In genomic region chr11:67484847-67485311, GRCh38 we compare ENCODE assay signal across 9 cellular contexts. TPM values are rescaled to one million over a fixed set of nuclear protein-coding genes. Genes with fewer than 3 reads are reported as not detected.
DNase-seq lines count a peak whose midpoint lies in the region; ATAC-seq, FAIRE-seq and TF ChIP-seq lines count a peak whose summit lies in the region.
"Had no signal": no experiment of that assay in that cellular context is flagged by ENCODE, and none has a peak within 500 bp of the region (broad histone marks: within the 10 kb centered on the region; RNA-seq: fewer than 3 reads in every experiment).

No MANE protein-coding gene starts in this region.

- POLR2A ChIA-PET in K562 (lab: Yijun Ruan, JAX), result no interaction called here

- peak overlapping the region in 1 of 2 experiments; percentile 81; a peak in 2 of 4 replicates for H3K9ac ChIP-seq in K562 (ENCODE audit: insufficient read depth in 1 of 2, low read depth in 2 of 2, low read length in 2 of 2)

- H3K4me3 ChIP-seq in K562, result no peak overlapping the region
- no peak overlapping the region for H3K4me3 ChIP-seq in foreskin fibroblast (ENCODE audit: low read depth in 1 of 2, low read length in 2 of 2)
- H3K4me3 ChIP-seq in hepatocyte, result no peak overlapping the region

- H3K79me2 ChIP-seq in K562 (ENCODE audit: control insufficient read depth, insufficient read depth, low read length), result peaks cover 34% of the 10 kb centered on the region
- peaks cover 26% of the 10 kb centered on the region for H3K79me2 ChIP-seq in hepatocyte

- no peak for FAIRE-seq in GM12892 (lab: Jason Lieb, UNC)
- no peak for FAIRE-seq in K562 (lab: Jason Lieb, UNC)

- intact Hi-C loops in K562 (cut with micrococcal nuclease), result loop anchor here (5.0 kb wide), 1 partner anchor 83 kb away; the partner anchor contains the start of genes PPP1CA and TBC1D10C

- H3K36me3 ChIP-seq in K562 (ENCODE audit: control insufficient read depth, insufficient read depth, low read length), result peaks cover 25% of the 10 kb centered on the region; the same call in 1 of the 3 replicates
- no peaks in the 10 kb centered on the region for H3K36me3 ChIP-seq in hepatocyte (replicated peaks; ENCODE audit: insufficient read depth, low read depth)

- no peak overlapping the region for H2AFZ ChIP-seq in K562 (ENCODE audit: low read depth, low read length)
- no peak overlapping the region for H2AFZ ChIP-seq in hepatocyte

- TF ChIP-seq EP300 in K562 (IDR thresholded peaks at IDR 0.05; ENCODE audit: low read length), result no peak

- H3K9me3 ChIP-seq in K562 (replicated peaks; ENCODE audit: control insufficient read depth, insufficient read depth, low read depth, low read length) (no peaks in the 10 kb centered on the region), hepatocyte (ENCODE audit: low read depth) (no peaks in the 10 kb centered on the region)

- CTCF ChIA-PET in K562 (lab: Yijun Ruan, JAX; ENCODE audit: low intra/inter-chr PET ratio), result no interaction called here

- no peak for TF ChIP-seq RAD21 in K562 (CRISPR knock-in tag; conservative IDR thresholded peaks at IDR 0.05 in 1 of 2, IDR thresholded peaks at IDR 0.05 in 1 of 2)

- TF ChIP-seq CTCF in K562 (IDR thresholded peaks at IDR 0.05 in 2 of 3, conservative IDR thresholded peaks at IDR 0.05 in 1 of 3; ENCODE audit: insufficient read depth in 2 of 3, low read depth in 1 of 3, low read length in 3 of 3) (no peak), foreskin fibroblast (IDR thresholded peaks at IDR 0.05; ENCODE audit: low read depth, low read length) (no peak), hepatocyte (IDR thresholded peaks at IDR 0.05; ENCODE audit: poor library complexity) (no peak)

- H3K9me1 ChIP-seq in K562 (ENCODE audit: control insufficient read depth, insufficient read depth, low read length), result no peaks in the 10 kb centered on the region

- H4K20me1 ChIP-seq in K562 (replicated peaks; ENCODE audit: control insufficient read depth, insufficient read depth, low read length), result no peaks in the 10 kb centered on the region
- H4K20me1 ChIP-seq in hepatocyte (ENCODE audit: insufficient read depth, poor library complexity, severe bottlenecking), result no peaks in the 10 kb centered on the region

- H3K27me3 ChIP-seq in K562 (ENCODE audit: control insufficient read depth in 2 of 2, insufficient read depth in 2 of 2, low read length in 2 of 2) (no peaks in the 10 kb centered on the region), hepatocyte (no peaks in the 10 kb centered on the region)

- ATAC-seq in K562 (no peak), HG03460 (IDR thresholded peaks at IDR 0.05; ENCODE audit: unreplicated experiment) (no peak)

- H3K27ac ChIP-seq in K562 (ENCODE audit: extremely low read depth, low read depth, low read length) (no peak overlapping the region), hepatocyte (no peak overlapping the region)

- 49% methylated on average over 11 of the region's 11 CpGs for WGBS in K562 (ENCODE audit: insufficient coverage, low coverage, missing lambda C conversion rate)
- 96% methylated on average over 11 of the region's 11 CpGs for WGBS in hepatocyte (ENCODE audit: low lambda C conversion rate, missing lambda C conversion rate)

- TF ChIP-seq POLR2A in GM12892 (IDR thresholded peaks at IDR 0.05; ENCODE audit: low read depth, low read length) (peak; percentile 72), K562 (conservative IDR thresholded peaks at IDR 0.05) (no peak)

- in situ Hi-C loops in K562 (cut with MboI), result no loop called here

- no peak for DNase-seq in GM12892 (ENCODE audit: insufficient read length)
- DNase-seq in T-helper 2 cell, result peak in 3 of 5 experiments; percentile 46 to 82 (median 47)
- no peak for DNase-seq in K562 (ENCODE audit: extremely low read depth in 1 of 4, low spot score in 3 of 4)
- DNase-seq in stimulated activated CD4-positive, alpha-beta T cell treated with anti-CD3 and anti-CD28 coated beads, Interleukin-15, amount 100 ng/mL, for 24 hours, result peak; percentile 85
- no peak for DNase-seq in foreskin fibroblast
- no peak for DNase-seq in hepatocyte (ENCODE audit: low spot score)
- no peak for DNase-seq in 8988T

- H3K4me1 ChIP-seq in K562 (replicated peaks in 1 of 2; ENCODE audit: control insufficient read depth in 2 of 2, insufficient read depth in 2 of 2, low read length in 2 of 2), result peaks cover 28 to 64% of the 10 kb centered on the region in 2 experiments
- H3K4me1 ChIP-seq in hepatocyte (ENCODE audit: insufficient read depth), result peaks cover 10% of the 10 kb centered on the region

- no peaks in the 10 kb centered on the region for H3K9me2 ChIP-seq in hepatocyte (replicated peaks; ENCODE audit: insufficient read depth)

- BruUV-seq in K562 (replicated peaks; lab: Mats Ljungman, UMichigan), result no TSS peak

- H3K4me2 ChIP-seq in K562 (ENCODE audit: insufficient read depth, low read length), result peak overlapping the region; percentile 78
- H3K4me2 ChIP-seq in hepatocyte, result no peak overlapping the region

RNA-seq across cellular contexts. Expression of gene AIP, which starts 2.1 kb away (rescaled TPM):
- polyA plus RNA-seq in GM12892 (2012; ENCODE audit: missing spikeins), result 96.4 TPM
- total RNA-seq in K562 (2011; cell fraction: chromatin; rRNA removed; ENCODE audit: low replicate concordance), result 16.7 and 49.3 TPM in 2 replicates
- 51.0 and 54.0 TPM in 2 replicates for total RNA-seq in K562 (2011; cell fraction: nucleolus; rRNA removed)
- total RNA-seq in K562 (2011; cell fraction: nucleoplasm; rRNA removed), result 29.5 and 34.8 TPM in 2 replicates
- total RNA-seq in K562 (2014; rRNA removed) (92.5 and 101 TPM in 2 replicates), K562 (2014; rRNA removed; fragmentation: Illumina TruSeq; extraction: Trizol) (16.6 and 37.0 TPM in 2 replicates), K562 (2015; rRNA removed; fragmentation: Illumina TruSeq; extraction: Trizol) (50.3 and 52.7 TPM in 2 replicates), K562 (2021) (71.2 and 78.3 TPM in 2 replicates), hepatocyte (35.3 and 50.7 TPM in 2 replicates)
- polyA plus RNA-seq in K562 (2011; rRNA removed) (66.6 and 98.4 TPM in 2 replicates), K562 (2014; fragmentation: Illumina TruSeq; extraction: Trizol) (40.2 and 66.9 TPM in 2 replicates), K562 (2014; fragmentation: Nextera tagmentation; extraction: Ambion mirVana) (10 to 100 TPM in 1 of 2 experiments, 1 to 10 TPM in 1; 5.2 to 16.2 TPM), K562 (2014; rRNA removed) (85.1 and 92.7 TPM in 2 replicates), hepatocyte (44.0 and 45.2 TPM in 2 replicates)
- 124 and 170 TPM in 2 replicates for polyA plus RNA-seq in K562 (2011; cell fraction: cytosol; rRNA removed)
- polyA plus RNA-seq in K562 (2011; cell fraction: nucleus; rRNA removed), result 61.0 and 75.7 TPM in 2 replicates
- polyA plus RNA-seq in K562 (2012), result 81.9 and 121 TPM in 2 replicates
- polyA minus RNA-seq in K562 (2011; rRNA and poly(A)+ RNA removed), result 43.3 and 59.8 TPM in 2 replicates
- polyA minus RNA-seq in K562 (2011; cell fraction: cytosol; rRNA and poly(A)+ RNA removed), result 48.4 and 57.2 TPM in 2 replicates
- polyA minus RNA-seq in K562 (2011; cell fraction: nucleus; rRNA and poly(A)+ RNA removed), result 22.1 and 26.9 TPM in 2 replicates

RNA-seq across cellular contexts. Expression of gene TMEM134, which starts 15.8 kb away (rescaled TPM):
- 28.4 TPM for polyA plus RNA-seq in GM12892 (2012; ENCODE audit: missing spikeins)
- total RNA-seq in K562 (2011; cell fraction: chromatin; rRNA removed; ENCODE audit: low replicate concordance), result 5.8 and 18.7 TPM in 2 replicates
- 21.2 and 21.3 TPM in 2 replicates for total RNA-seq in K562 (2011; cell fraction: nucleolus; rRNA removed)
- 17.5 and 22.7 TPM in 2 replicates for total RNA-seq in K562 (2011; cell fraction: nucleoplasm; rRNA removed)
- total RNA-seq in K562 (2014; rRNA removed), result 10.7 and 23.4 TPM in 2 replicates
- total RNA-seq in K562 (2014; rRNA removed; fragmentation: Illumina TruSeq; extraction: Trizol), result 1.3 and 1.5 TPM in 2 replicates
- 10.3 and 10.7 TPM in 2 replicates for total RNA-seq in K562 (2015; rRNA removed; fragmentation: Illumina TruSeq; extraction: Trizol)
- 19.2 and 19.3 TPM in 2 replicates for total RNA-seq in K562 (2021)
- 17.5 and 26.2 TPM in 2 replicates for polyA plus RNA-seq in K562 (2011; rRNA removed)
- 79.1 and 131 TPM in 2 replicates for polyA plus RNA-seq in K562 (2011; cell fraction: cytosol; rRNA removed)
- 43.3 and 53.7 TPM in 2 replicates for polyA plus RNA-seq in K562 (2011; cell fraction: nucleus; rRNA removed)
- 20.0 and 28.2 TPM in 2 replicates for polyA plus RNA-seq in K562 (2012)
- polyA plus RNA-seq in K562 (2014; fragmentation: Illumina TruSeq; extraction: Trizol), result 6.3 and 11.1 TPM in 2 replicates
- polyA plus RNA-seq in K562 (2014; fragmentation: Nextera tagmentation; extraction: Ambion mirVana), result 1 to 10 TPM in 1 of 2 experiments, under 1 TPM in 1; 0.63 to 1.4 TPM
- 48.4 and 58.9 TPM in 2 replicates for polyA plus RNA-seq in K562 (2014; rRNA removed)
- polyA minus RNA-seq in K562 (2011; rRNA and poly(A)+ RNA removed), result 1.3 and 2.0 TPM in 2 replicates
- polyA minus RNA-seq in K562 (2011; cell fraction: cytosol; rRNA and poly(A)+ RNA removed), result 7.4 and 10.5 TPM in 2 replicates
- polyA minus RNA-seq in K562 (2011; cell fraction: nucleus; rRNA and poly(A)+ RNA removed), result 12.4 and 12.8 TPM in 2 replicates
- total RNA-seq in hepatocyte, result 40.9 and 43.2 TPM in 2 replicates
- 93.7 and 107 TPM in 2 replicates for polyA plus RNA-seq in hepatocyte

RNA-seq across cellular contexts. Expression of gene PITPNM1, which starts 20.3 kb away (rescaled TPM):
- polyA plus RNA-seq in GM12892 (2012; ENCODE audit: missing spikeins), result 12.0 TPM
- 48.7 and 132 TPM in 2 replicates for total RNA-seq in K562 (2011; cell fraction: chromatin; rRNA removed; ENCODE audit: low replicate concordance)
- total RNA-seq in K562 (2011; cell fraction: nucleolus; rRNA removed), result 82.2 and 92.7 TPM in 2 replicates
- 41.5 and 53.5 TPM in 2 replicates for total RNA-seq in K562 (2011; cell fraction: nucleoplasm; rRNA removed)
- total RNA-seq in K562 (2014; rRNA removed) (33.6 and 47.6 TPM in 2 replicates), K562 (2014; rRNA removed; fragmentation: Illumina TruSeq; extraction: Trizol) (9.3 and 11.2 TPM in 2 replicates), K562 (2015; rRNA removed; fragmentation: Illumina TruSeq; extraction: Trizol) (17.4 and 17.7 TPM in 2 replicates), K562 (2021) (50.2 and 53.7 TPM in 2 replicates), hepatocyte (26.3 and 28.1 TPM in 2 replicates)
- polyA plus RNA-seq in K562 (2011; rRNA removed) (14.7 and 18.8 TPM in 2 replicates), K562 (2014; fragmentation: Illumina TruSeq; extraction: Trizol) (16.0 and 24.4 TPM in 2 replicates), K562 (2014; fragmentation: Nextera tagmentation; extraction: Ambion mirVana) (under 1 TPM; 0.11 to 0.25 TPM), K562 (2014; rRNA removed) (35.0 and 42.3 TPM in 2 replicates), hepatocyte (32.4 and 39.8 TPM in 2 replicates)
- polyA plus RNA-seq in K562 (2011; cell fraction: cytosol; rRNA removed), result 15.2 and 52.3 TPM in 2 replicates
- 72.4 and 144 TPM in 2 replicates for polyA plus RNA-seq in K562 (2011; cell fraction: nucleus; rRNA removed)
- 24.1 and 32.9 TPM in 2 replicates for polyA plus RNA-seq in K562 (2012)
- polyA minus RNA-seq in K562 (2011; rRNA and poly(A)+ RNA removed), result 4.8 and 6.9 TPM in 2 replicates
- polyA minus RNA-seq in K562 (2011; cell fraction: cytosol; rRNA and poly(A)+ RNA removed), result 15.8 and 16.3 TPM in 2 replicates
- polyA minus RNA-seq in K562 (2011; cell fraction: nucleus; rRNA and poly(A)+ RNA removed), result 28.3 and 31.1 TPM in 2 replicates

RNA-seq across cellular contexts. Expression of gene CDK2AP2, which starts 23.1 kb away (rescaled TPM):
- 37.0 TPM for polyA plus RNA-seq in GM12892 (2012; ENCODE audit: missing spikeins)
- total RNA-seq in K562 (2011; cell fraction: chromatin; rRNA removed; ENCODE audit: low replicate concordance), result 21.8 and 52.5 TPM in 2 replicates
- total RNA-seq in K562 (2011; cell fraction: nucleolus; rRNA removed), result 47.5 and 51.3 TPM in 2 replicates
- 24.7 and 43.2 TPM in 2 replicates for total RNA-seq in K562 (2011; cell fraction: nucleoplasm; rRNA removed)
- total RNA-seq in K562 (2014; rRNA removed), result 34.6 and 53.3 TPM in 2 replicates
- 5.4 and 7.5 TPM in 2 replicates for total RNA-seq in K562 (2014; rRNA removed; fragmentation: Illumina TruSeq; extraction: Trizol)
- 21.7 and 22.1 TPM in 2 replicates for total RNA-seq in K562 (2015; rRNA removed; fragmentation: Illumina TruSeq; extraction: Trizol)
- total RNA-seq in K562 (2021), result 47.4 and 50.2 TPM in 2 replicates
- 11.4 and 28.8 TPM in 2 replicates for polyA plus RNA-seq in K562 (2011; rRNA removed)
- 58.0 and 87.1 TPM in 2 replicates for polyA plus RNA-seq in K562 (2011; cell fraction: cytosol; rRNA removed)
- polyA plus RNA-seq in K562 (2011; cell fraction: nucleus; rRNA removed), result 48.5 and 50.6 TPM in 2 replicates
- polyA plus RNA-seq in K562 (2012), result 53.8 and 114 TPM in 2 replicates
- 41.5 and 56.9 TPM in 2 replicates for polyA plus RNA-seq in K562 (2014; fragmentation: Illumina TruSeq; extraction: Trizol)
- 1 to 10 TPM; 4.4 to 8.4 TPM for polyA plus RNA-seq in K562 (2014; fragmentation: Nextera tagmentation; extraction: Ambion mirVana)
- polyA plus RNA-seq in K562 (2014; rRNA removed), result 34.6 and 37.1 TPM in 2 replicates
- polyA minus RNA-seq in K562 (2011; rRNA and poly(A)+ RNA removed), result 8.8 and 13.2 TPM in 2 replicates
- polyA minus RNA-seq in K562 (2011; cell fraction: cytosol; rRNA and poly(A)+ RNA removed), result 28.2 and 40.6 TPM in 2 replicates
- 15.3 and 30.5 TPM in 2 replicates for polyA minus RNA-seq in K562 (2011; cell fraction: nucleus; rRNA and poly(A)+ RNA removed)
- total RNA-seq in hepatocyte, result 47.3 and 54.3 TPM in 2 replicates
- 174 and 177 TPM in 2 replicates for polyA plus RNA-seq in hepatocyte

RNA-seq across cellular contexts. Expression of gene CABP4, which starts 29.7 kb away (rescaled TPM):
- 0.59 TPM for polyA plus RNA-seq in GM12892 (2012; ENCODE audit: missing spikeins)
- total RNA-seq in K562 (2011; cell fraction: chromatin; rRNA removed; ENCODE audit: low replicate concordance), result not detected in 2 replicates
- total RNA-seq in K562 (2011; cell fraction: nucleolus; rRNA removed), result 0.92 TPM in 1 of 2 replicates, not detected in the other
- total RNA-seq in K562 (2011; cell fraction: nucleoplasm; rRNA removed), result 1.0 TPM in 1 of 2 replicates, not detected in the other
- total RNA-seq in K562 (2014; rRNA removed) (not detected in 2 replicates), K562 (2014; rRNA removed; fragmentation: Illumina TruSeq; extraction: Trizol) (not detected in 2 replicates), K562 (2015; rRNA removed; fragmentation: Illumina TruSeq; extraction: Trizol) (0.11 TPM in 1 of 2 replicates, not detected in the other), K562 (2021) (not detected in 2 replicates), hepatocyte (not detected in 2 replicates)
- polyA plus RNA-seq in K562 (2011; rRNA removed) (0.08 TPM in 1 of 2 replicates, not detected in the other), K562 (2014; fragmentation: Illumina TruSeq; extraction: Trizol) (not detected in 2 replicates), K562 (2014; fragmentation: Nextera tagmentation; extraction: Ambion mirVana) (not detected), K562 (2014; rRNA removed) (not detected in 2 replicates), hepatocyte (not detected in 2 replicates)
- 0.16 TPM in 1 of 2 replicates, not detected in the other for polyA plus RNA-seq in K562 (2011; cell fraction: cytosol; rRNA removed)
- 0.26 TPM in 1 of 2 replicates, not detected in the other for polyA plus RNA-seq in K562 (2011; cell fraction: nucleus; rRNA removed)
- 0.14 and 0.20 TPM in 2 replicates for polyA plus RNA-seq in K562 (2012)
- not detected in 2 replicates for polyA minus RNA-seq in K562 (2011; rRNA and poly(A)+ RNA removed)
- not detected in 2 replicates for polyA minus RNA-seq in K562 (2011; cell fraction: cytosol; rRNA and poly(A)+ RNA removed)
- polyA minus RNA-seq in K562 (2011; cell fraction: nucleus; rRNA and poly(A)+ RNA removed), result not detected in 2 replicates
- total RNA-seq: RPMI7951 had no signal

Comparison
In these comparisons a context has a peak if more than half of its experiments do, and no peak if none do; other contexts are left out.
1. DNase-seq: peak in T-helper 2 cell (3 of 5) and stimulated activated CD4-positive, alpha-beta T cell treated with anti-CD3 and anti-CD28 coated beads, Interleukin-15, amount 100 ng/mL, for 24 hours (single experiment); none in GM12892 (single experiment), K562 (0 of 4), foreskin fibroblast (0 of 2), hepatocyte (single experiment) and 8988T (single experiment).